ENCODE assay signal across 17 cellular contexts in genomic region chr12:57399718-57400463, GRCh38. TPM values are rescaled to one million over a fixed set of nuclear protein-coding genes. Genes with fewer than 3 reads are reported as not detected.
DNase-seq lines count a peak whose midpoint lies in the region; ATAC-seq, FAIRE-seq and TF ChIP-seq lines count a peak whose summit lies in the region.
"Not testable (repeated sequence)": the region's sequence is repeated elsewhere in the genome, so short reads cannot be mapped to it uniquely, and the experiment has no call there.
"Had no signal": no experiment of that assay in that cellular context is flagged by ENCODE, and none has a peak within 500 bp of the region (broad histone marks: within the 10 kb centered on the region; RNA-seq: fewer than 3 reads in every experiment).

No MANE protein-coding gene starts in this region.

- H4K20me1 ChIP-seq in OCI-LY7 (ENCODE audit: insufficient read depth, low read length); K562 (replicated peaks; ENCODE audit: control insufficient read depth, insufficient read depth, low read length): not testable (repeated sequence)

- not testable (repeated sequence) for H3K4me2 ChIP-seq in OCI-LY7 (ENCODE audit: low read length); K562 (ENCODE audit: insufficient read depth, low read length)

- TF ChIP-seq EP300 in K562 (IDR thresholded peaks at IDR 0.05; ENCODE audit: low read length): not testable (repeated sequence)

- H3K9ac ChIP-seq in K562 (ENCODE audit: insufficient read depth in 1 of 2, low read depth in 2 of 2, low read length in 2 of 2): not testable (repeated sequence)

- H3K27me3 Mint-ChIP-seq in activated T-cell treated with anti-CD3 and anti-CD28 coated beads, Interleukin-2, amount 50 U/mL, for 24 hours; activated naive CD8-positive, alpha-beta T cell; nephron progenitor cell (ENCODE audit: low read depth, poor library complexity): not testable (repeated sequence)

- FAIRE-seq in K562 (lab: Jason Lieb, UNC): not testable (repeated sequence)

- H3K4me3 Mint-ChIP-seq in activated T-cell treated with anti-CD3 and anti-CD28 coated beads, Interleukin-2, amount 50 U/mL, for 24 hours; activated naive CD8-positive, alpha-beta T cell; nephron progenitor cell: not testable (repeated sequence)

- not testable (repeated sequence) for H3K9me3 ChIP-seq in OCI-LY7 (ENCODE audit: low read length); K562 (replicated peaks; ENCODE audit: control insufficient read depth, insufficient read depth, low read depth, low read length)

- H3K79me2 ChIP-seq in OCI-LY7 (ENCODE audit: insufficient read depth, low read depth, low read length); K562 (ENCODE audit: control insufficient read depth, insufficient read depth, low read length): not testable (repeated sequence)

- DNase-seq in Caki2 (ENCODE audit: low read depth) (peak; percentile 20), iris pigment epithelial cell (ENCODE audit: low read depth) (peak; percentile 7)
- DNase-seq in OCI-LY7 (ENCODE audit: low spot score); activated T-cell treated with anti-CD3 and anti-CD28 coated beads, Interleukin-2, amount 50 U/mL, for 24 hours; K562 (ENCODE audit: extremely low read depth in 1 of 4, low spot score in 3 of 4); nephron progenitor cell: not testable (repeated sequence)

- H3K36me3 ChIP-seq in OCI-LY7 (ENCODE audit: insufficient read depth, low read length); K562 (ENCODE audit: control insufficient read depth, insufficient read depth, low read length): not testable (repeated sequence)

- ATAC-seq in K562: not testable (repeated sequence)

- H3K9me3 Mint-ChIP-seq in activated T-cell treated with anti-CD3 and anti-CD28 coated beads, Interleukin-2, amount 50 U/mL, for 24 hours; activated naive CD8-positive, alpha-beta T cell (ENCODE audit: low read depth); nephron progenitor cell: not testable (repeated sequence)

- TF ChIP-seq CTCF in OCI-LY7 (conservative IDR thresholded peaks at IDR 0.05; ENCODE audit: low read length); K562 (IDR thresholded peaks at IDR 0.05 in 2 of 3, conservative IDR thresholded peaks at IDR 0.05 in 1 of 3; ENCODE audit: insufficient read depth in 2 of 3, low read depth in 1 of 3, low read length in 3 of 3); nephron progenitor cell (IDR thresholded peaks at IDR 0.05): not testable (repeated sequence)

- not testable (repeated sequence) for H3K4me1 ChIP-seq in OCI-LY7 (ENCODE audit: insufficient read depth, low read length, poor library complexity, severe bottlenecking); K562 (replicated peaks in 1 of 2; ENCODE audit: control insufficient read depth in 2 of 2, insufficient read depth in 2 of 2, low read length in 2 of 2)

- H2AFZ ChIP-seq in OCI-LY7 (ENCODE audit: low read length); K562 (ENCODE audit: low read depth, low read length): not testable (repeated sequence)

- 78% methylated on average over 5 of the region's 7 CpGs for WGBS in K562 (ENCODE audit: insufficient coverage, low coverage, missing lambda C conversion rate)

- peaks cover 18% of the 10 kb centered on the region for H3K4me1 Mint-ChIP-seq in activated T-cell treated with anti-CD3 and anti-CD28 coated beads, Interleukin-2, amount 50 U/mL, for 24 hours (ENCODE audit: low read depth)
- H3K4me1 Mint-ChIP-seq in activated naive CD8-positive, alpha-beta T cell (ENCODE audit: low read depth): peaks cover 22% of the 10 kb centered on the region
- not testable (repeated sequence) for H3K4me1 Mint-ChIP-seq in nephron progenitor cell

- not testable (repeated sequence) for H3K27me3 ChIP-seq in K562 (ENCODE audit: control insufficient read depth in 2 of 2, insufficient read depth in 2 of 2, low read length in 2 of 2)

- CTCF ChIA-PET in OCI-LY7 (lab: Charles Lee; ENCODE audit: unreplicated experiment); K562 (lab: Yijun Ruan, JAX; ENCODE audit: low intra/inter-chr PET ratio): not testable (repeated sequence)

- TF ChIP-seq RAD21 in K562 (CRISPR knock-in tag; conservative IDR thresholded peaks at IDR 0.05 in 1 of 2, IDR thresholded peaks at IDR 0.05 in 1 of 2): not testable (repeated sequence)

- peaks cover 27% of the 10 kb centered on the region for H3K36me3 Mint-ChIP-seq in activated T-cell treated with anti-CD3 and anti-CD28 coated beads, Interleukin-2, amount 50 U/mL, for 24 hours (ENCODE audit: low read depth)
- not testable (repeated sequence) for H3K36me3 Mint-ChIP-seq in activated naive CD8-positive, alpha-beta T cell
- peaks cover 17% of the 10 kb centered on the region for H3K36me3 Mint-ChIP-seq in nephron progenitor cell (ENCODE audit: low read depth)

- H3K9me2 ChIP-seq in OCI-LY7 (ENCODE audit: insufficient read depth, low read length): not testable (repeated sequence)

- TF ChIP-seq POLR2A in K562 (conservative IDR thresholded peaks at IDR 0.05): not testable (repeated sequence)

- BruUV-seq in OCI-LY7 (replicated peaks; lab: Mats Ljungman, UMichigan): TSS peak; percentile 23
- not testable (repeated sequence) for BruUV-seq in K562 (replicated peaks; lab: Mats Ljungman, UMichigan)

- H3K27ac ChIP-seq in OCI-LY7 (ENCODE audit: low read depth, low read length, poor library complexity, severe bottlenecking); K562 (ENCODE audit: extremely low read depth, low read depth, low read length): not testable (repeated sequence)

- in situ Hi-C loops in Caki2 (cut with HindIII; ENCODE audit: low pct_unique_long_range_greater_than_20kb, low sequenced_read_pairs); K562 (cut with MboI): not testable (repeated sequence)

- POLR2A ChIA-PET in OCI-LY7 (lab: Charles Lee) (interaction anchor here (1.1 kb wide), 1 partner anchor 13 kb away, joined by 3 read pairs; no protein-coding TSS in a partner anchor), K562 (lab: Yijun Ruan, JAX) (interaction anchor here (0.8 to 3.2 kb wide), 2 partner anchors 11 to 1212 kb away, joined by 3 to 15 read pairs; no protein-coding TSS in a partner anchor)

- H3K4me3 ChIP-seq in OCI-LY7 (ENCODE audit: low read depth, low read length, poor library complexity, severe bottlenecking); K562: not testable (repeated sequence)

- H3K9me1 ChIP-seq in K562 (ENCODE audit: control insufficient read depth, insufficient read depth, low read length): not testable (repeated sequence)

- peak overlapping the region; percentile 30 for H3K27ac Mint-ChIP-seq in activated T-cell treated with anti-CD3 and anti-CD28 coated beads, Interleukin-2, amount 50 U/mL, for 24 hours
- H3K27ac Mint-ChIP-seq in activated naive CD8-positive, alpha-beta T cell: peak overlapping the region; percentile 62
- H3K27ac Mint-ChIP-seq in nephron progenitor cell: peak overlapping the region; percentile 81

- intact Hi-C loops in OCI-LY7 (cut with micrococcal nuclease; ENCODE audit: unreplicated experiment); K562 (cut with micrococcal nuclease): not testable (repeated sequence)

RNA-seq across cellular contexts. Expression of gene R3HDM2, which starts 31.0 kb away (rescaled TPM):
- 22.8 and 27.5 TPM in 2 replicates for total RNA-seq in Caki2 (2014; rRNA removed; shearing (Covaris generic); ENCODE audit: low replicate concordance)
- 15.0 and 25.8 TPM in 2 replicates for total RNA-seq in OCI-LY7 (2014; rRNA removed; shearing (Covaris generic))
- total RNA-seq in OCI-LY7 (2022) (47.2 and 65.7 TPM in 2 replicates), K562 (2014; rRNA removed) (5.0 and 6.7 TPM in 2 replicates), K562 (2014; rRNA removed; fragmentation: Illumina TruSeq; extraction: Trizol) (9.0 and 10.5 TPM in 2 replicates), K562 (2015; rRNA removed; fragmentation: Illumina TruSeq; extraction: Trizol) (6.4 and 9.2 TPM in 2 replicates), K562 (2021) (15.5 and 18.8 TPM in 2 replicates)
- total RNA-seq in K562 (2011; cell fraction: chromatin; rRNA removed; ENCODE audit: low replicate concordance): 41.6 and 89.7 TPM in 2 replicates
- total RNA-seq in K562 (2011; cell fraction: nucleolus; rRNA removed): 12.8 and 16.2 TPM in 2 replicates
- total RNA-seq in K562 (2011; cell fraction: nucleoplasm; rRNA removed): 23.0 and 33.7 TPM in 2 replicates
- polyA plus RNA-seq in K562 (2011; rRNA removed) (11.2 and 22.0 TPM in 2 replicates), K562 (2014; fragmentation: Illumina TruSeq; extraction: Trizol) (15.0 and 15.9 TPM in 2 replicates), K562 (2014; fragmentation: Nextera tagmentation; extraction: Ambion mirVana) (1 to 10 TPM; 3.3 to 3.7 TPM), K562 (2014; rRNA removed) (10.6 and 11.0 TPM in 2 replicates)
- polyA plus RNA-seq in K562 (2011; cell fraction: cytosol; rRNA removed): 14.6 and 17.9 TPM in 2 replicates
- 36.7 and 46.9 TPM in 2 replicates for polyA plus RNA-seq in K562 (2011; cell fraction: nucleus; rRNA removed)
- 11.4 and 26.6 TPM in 2 replicates for polyA plus RNA-seq in K562 (2012)
- 12.6 and 16.4 TPM in 2 replicates for polyA minus RNA-seq in K562 (2011; rRNA and poly(A)+ RNA removed)
- polyA minus RNA-seq in K562 (2011; cell fraction: cytosol; rRNA and poly(A)+ RNA removed): 10.8 and 24.8 TPM in 2 replicates
- 9.3 and 13.4 TPM in 2 replicates for polyA minus RNA-seq in K562 (2011; cell fraction: nucleus; rRNA and poly(A)+ RNA removed)

RNA-seq across cellular contexts. Expression of gene INHBC, which starts 34.7 kb away (rescaled TPM):
- total RNA-seq in Caki2 (2014; rRNA removed; shearing (Covaris generic); ENCODE audit: low replicate concordance): not detected in 2 replicates
- total RNA-seq in OCI-LY7 (2014; rRNA removed; shearing (Covaris generic)): not detected in 2 replicates
- total RNA-seq in OCI-LY7 (2022) (0.36 and 0.72 TPM in 2 replicates), K562 (2014; rRNA removed) (not detected in 2 replicates), K562 (2014; rRNA removed; fragmentation: Illumina TruSeq; extraction: Trizol) (not detected in 2 replicates), K562 (2015; rRNA removed; fragmentation: Illumina TruSeq; extraction: Trizol) (0.07 TPM in 1 of 2 replicates, not detected in the other), K562 (2021) (0.07 TPM in 1 of 2 replicates, not detected in the other)
- total RNA-seq in K562 (2011; cell fraction: chromatin; rRNA removed; ENCODE audit: low replicate concordance): 0.19 TPM in 1 of 2 replicates, not detected in the other
- 0.26 and 0.33 TPM in 2 replicates for total RNA-seq in K562 (2011; cell fraction: nucleolus; rRNA removed)
- total RNA-seq in K562 (2011; cell fraction: nucleoplasm; rRNA removed): 0.31 and 0.44 TPM in 2 replicates
- polyA plus RNA-seq in K562 (2011; rRNA removed) (0.04 and 0.15 TPM in 2 replicates), K562 (2014; fragmentation: Illumina TruSeq; extraction: Trizol) (not detected in 2 replicates), K562 (2014; fragmentation: Nextera tagmentation; extraction: Ambion mirVana) (under 1 TPM in 1 of 2 experiments, not detected in 1; 0.17 TPM), K562 (2014; rRNA removed) (0.24 TPM in 1 of 2 replicates, not detected in the other)
- 0.19 and 0.34 TPM in 2 replicates for polyA plus RNA-seq in K562 (2011; cell fraction: cytosol; rRNA removed)
- polyA plus RNA-seq in K562 (2011; cell fraction: nucleus; rRNA removed): 0.13 TPM in 1 of 2 replicates, not detected in the other
- polyA plus RNA-seq in K562 (2012): 0.18 and 1.1 TPM in 2 replicates
- 0.18 TPM in 1 of 2 replicates, not detected in the other for polyA minus RNA-seq in K562 (2011; rRNA and poly(A)+ RNA removed)
- not detected in 2 replicates for polyA minus RNA-seq in K562 (2011; cell fraction: cytosol; rRNA and poly(A)+ RNA removed)
- polyA minus RNA-seq in K562 (2011; cell fraction: nucleus; rRNA and poly(A)+ RNA removed): 0.27 TPM in 1 of 2 replicates, not detected in the other
- total RNA-seq: A172, A673, Calu3, Daoy, G401, GM23338, H4, H9, HFFc6 had no signal
- polyA plus RNA-seq: CD8-positive, alpha-beta memory T cell had no signal

RNA-seq across cellular contexts. Expression of gene INHBE, which starts 55.2 kb away (rescaled TPM):
- total RNA-seq in Caki2 (2014; rRNA removed; shearing (Covaris generic); ENCODE audit: low replicate concordance): not detected in 2 replicates
- total RNA-seq in OCI-LY7 (2014; rRNA removed; shearing (Covaris generic)): 3.2 and 3.9 TPM in 2 replicates
- total RNA-seq in OCI-LY7 (2022) (3.4 and 4.0 TPM in 2 replicates), K562 (2014; rRNA removed) (8.2 and 12.2 TPM in 2 replicates), K562 (2014; rRNA removed; fragmentation: Illumina TruSeq; extraction: Trizol) (5.6 and 7.3 TPM in 2 replicates), K562 (2015; rRNA removed; fragmentation: Illumina TruSeq; extraction: Trizol) (0.94 and 1.2 TPM in 2 replicates), K562 (2021) (8.6 and 9.4 TPM in 2 replicates)
- total RNA-seq in K562 (2011; cell fraction: chromatin; rRNA removed; ENCODE audit: low replicate concordance): 6.1 and 10.9 TPM in 2 replicates
- 23.7 and 26.8 TPM in 2 replicates for total RNA-seq in K562 (2011; cell fraction: nucleolus; rRNA removed)
- 12.3 and 17.1 TPM in 2 replicates for total RNA-seq in K562 (2011; cell fraction: nucleoplasm; rRNA removed)
- polyA plus RNA-seq in K562 (2011; rRNA removed) (1.7 and 4.7 TPM in 2 replicates), K562 (2014; fragmentation: Illumina TruSeq; extraction: Trizol) (9.1 and 11.1 TPM in 2 replicates), K562 (2014; fragmentation: Nextera tagmentation; extraction: Ambion mirVana) (1 to 10 TPM; 1.9 TPM), K562 (2014; rRNA removed) (8.5 and 9.9 TPM in 2 replicates)
- 4.7 and 6.2 TPM in 2 replicates for polyA plus RNA-seq in K562 (2011; cell fraction: cytosol; rRNA removed)
- polyA plus RNA-seq in K562 (2011; cell fraction: nucleus; rRNA removed): 1.1 and 2.3 TPM in 2 replicates
- polyA plus RNA-seq in K562 (2012): 4.7 and 106 TPM in 2 replicates
- 1.7 and 3.4 TPM in 2 replicates for polyA minus RNA-seq in K562 (2011; rRNA and poly(A)+ RNA removed)
- 0.67 and 3.6 TPM in 2 replicates for polyA minus RNA-seq in K562 (2011; cell fraction: cytosol; rRNA and poly(A)+ RNA removed)
- polyA minus RNA-seq in K562 (2011; cell fraction: nucleus; rRNA and poly(A)+ RNA removed): 1.2 and 2.7 TPM in 2 replicates
- polyA plus RNA-seq: CD8-positive, alpha-beta memory T cell had no signal

RNA-seq across cellular contexts. Expression of gene GLI1, which starts 59.7 kb away (rescaled TPM):
- 0.57 and 1.8 TPM in 2 replicates for total RNA-seq in Caki2 (2014; rRNA removed; shearing (Covaris generic); ENCODE audit: low replicate concordance)
- total RNA-seq in OCI-LY7 (2014; rRNA removed; shearing (Covaris generic)): 3.9 and 4.6 TPM in 2 replicates
- total RNA-seq in OCI-LY7 (2022) (6.0 and 6.5 TPM in 2 replicates), K562 (2014; rRNA removed) (0.33 and 0.41 TPM in 2 replicates), K562 (2014; rRNA removed; fragmentation: Illumina TruSeq; extraction: Trizol) (0.76 and 0.80 TPM in 2 replicates), K562 (2015; rRNA removed; fragmentation: Illumina TruSeq; extraction: Trizol) (0.30 and 2.2 TPM in 2 replicates), K562 (2021) (2.1 and 3.7 TPM in 2 replicates)
- 1.4 and 2.9 TPM in 2 replicates for total RNA-seq in K562 (2011; cell fraction: chromatin; rRNA removed; ENCODE audit: low replicate concordance)
- 1.0 and 1.3 TPM in 2 replicates for total RNA-seq in K562 (2011; cell fraction: nucleolus; rRNA removed)
- 2.0 and 2.7 TPM in 2 replicates for total RNA-seq in K562 (2011; cell fraction: nucleoplasm; rRNA removed)
- polyA plus RNA-seq in K562 (2011; rRNA removed) (0.33 and 1.1 TPM in 2 replicates), K562 (2014; fragmentation: Illumina TruSeq; extraction: Trizol) (0.61 and 0.80 TPM in 2 replicates), K562 (2014; fragmentation: Nextera tagmentation; extraction: Ambion mirVana) (under 1 TPM; 0.24 to 0.31 TPM), K562 (2014; rRNA removed) (0.51 and 0.64 TPM in 2 replicates)
- 0.63 and 0.64 TPM in 2 replicates for polyA plus RNA-seq in K562 (2011; cell fraction: cytosol; rRNA removed)
- 2.0 and 3.7 TPM in 2 replicates for polyA plus RNA-seq in K562 (2011; cell fraction: nucleus; rRNA removed)
- polyA plus RNA-seq in K562 (2012): 2.2 and 3.2 TPM in 2 replicates
- 0.36 and 0.81 TPM in 2 replicates for polyA minus RNA-seq in K562 (2011; rRNA and poly(A)+ RNA removed)
- not detected in 2 replicates for polyA minus RNA-seq in K562 (2011; cell fraction: cytosol; rRNA and poly(A)+ RNA removed)
- 0.33 and 0.81 TPM in 2 replicates for polyA minus RNA-seq in K562 (2011; cell fraction: nucleus; rRNA and poly(A)+ RNA removed)

Comparison
In these comparisons a context has a peak if more than half of its experiments do, and no peak if none do; other contexts are left out.
1. H3K27ac Mint-ChIP-seq: peak in every context shown above with its lines; median percentile 81 in nephron progenitor cell; 62 in activated naive CD8-positive, alpha-beta T cell; 30 in activated T-cell treated with anti-CD3 and anti-CD28 coated beads, Interleukin-2, amount 50 U/mL, for 24 hours.